ENCODE assay signal across 20 cellular contexts in the genomic region with DNA sequence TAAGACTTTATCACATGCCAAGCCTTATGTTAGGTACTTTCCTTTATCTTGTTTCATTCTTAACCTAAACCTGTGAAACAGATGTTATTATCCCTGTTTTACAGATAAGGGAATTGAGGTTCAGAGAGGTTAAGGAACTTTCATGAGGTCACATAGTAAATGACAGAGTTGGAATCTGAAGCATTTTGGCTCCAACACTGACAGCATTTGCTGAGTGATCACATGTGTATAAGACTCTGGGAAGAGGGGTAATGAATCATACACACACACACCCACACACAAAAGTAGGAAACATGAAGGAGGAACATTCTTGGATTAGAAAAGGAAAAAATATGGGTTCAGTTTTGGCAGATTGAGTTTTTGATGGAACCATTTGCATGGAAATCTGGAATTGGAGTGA.
DNase-seq lines count a peak whose midpoint lies in the region; ATAC-seq, FAIRE-seq and TF ChIP-seq lines count a peak whose summit lies in the region.
"Had no signal": no experiment of that assay in that cellular context is flagged by ENCODE, and none has a peak within 500 bp of the region (broad histone marks: within the 10 kb centered on the region; RNA-seq: fewer than 3 reads in every experiment).

No MANE protein-coding gene starts in this region.

- no peaks in the 10 kb centered on the region for H3K27me3 Mint-ChIP-seq in astrocyte (ENCODE audit: low read depth, unreplicated experiment)
- H3K27me3 Mint-ChIP-seq: activated CD4-positive, alpha-beta memory T cell treated with anti-CD3 and anti-CD28 coated beads, Interleukin-2, amount 10 ng/mL, durations not matched to agents 7 days and 5 days had no signal

- H3K79me2 ChIP-seq in astrocyte (ENCODE audit: insufficient read depth, low read length), result no peaks in the 10 kb centered on the region

- H3K36me3 Mint-ChIP-seq in astrocyte (ENCODE audit: low read depth, unreplicated experiment), result no peaks in the 10 kb centered on the region
- H3K36me3 Mint-ChIP-seq: CD4-positive, alpha-beta memory T cell had no signal

- ATAC-seq in stimulated activated naive CD8-positive, alpha-beta T cell treated with anti-CD3 and anti-CD28 coated beads, Interleukin-15, Interleukin-2, amounts not matched to agents 100 U/mL and 50 U/mL, for 24 hours, result no peak

- H3K36me3 ChIP-seq in astrocyte (ENCODE audit: insufficient read depth, low read length), result no peaks in the 10 kb centered on the region
- H3K36me3 ChIP-seq: tibial nerve had no signal

- H3K27me3 ChIP-seq in astrocyte (ENCODE audit: insufficient read depth, low read length), result no peaks in the 10 kb centered on the region
- H3K27me3 ChIP-seq: dorsolateral prefrontal cortex, tibial nerve had no signal

- no peak overlapping the region for H3K9ac ChIP-seq in astrocyte (ENCODE audit: low read length)

- peak overlapping the region; percentile 29 for H3K27ac ChIP-seq in astrocyte (ENCODE audit: low read depth, low read length)
- H3K27ac ChIP-seq: dorsolateral prefrontal cortex, SK-N-MC, tibial nerve had no signal

- H3K9me3 ChIP-seq in astrocyte (ENCODE audit: insufficient read depth, low read depth, low read length), result no peaks in the 10 kb centered on the region
- H3K9me3 ChIP-seq: tibial nerve had no signal

- H4K20me1 ChIP-seq in astrocyte (ENCODE audit: insufficient read depth, low read length), result no peaks in the 10 kb centered on the region

- H3K4me1 Mint-ChIP-seq in astrocyte (ENCODE audit: low read depth, unreplicated experiment), result peaks cover 38% of the 10 kb centered on the region

- peak; percentile 73 for DNase-seq in HCEC 1CT
- DNase-seq in astrocyte (ENCODE audit: low read depth), result peak; percentile 86
- DNase-seq in fibroblast of villous mesenchyme (ENCODE audit: low read depth), result peak; percentile 71
- DNase-seq in skeletal muscle cell (ENCODE audit: low read depth), result peak; percentile 37
- no peak for DNase-seq in anterior cingulate cortex (lab: John Stamatoyannopoulos, UW)
- DNase-seq in NCI-H510A treated with DMSO at 0.1 percent for 48 hours (lab: John Stamatoyannopoulos, UW), result no peak
- no peak for DNase-seq in stimulated activated naive CD8-positive, alpha-beta T cell treated with anti-CD3 and anti-CD28 coated beads, Interleukin-15, Interleukin-2, amounts not matched to agents 100 U/mL and 50 U/mL, for 24 hours
- DNase-seq: activated CD4-positive, alpha-beta memory T cell treated with anti-CD3 and anti-CD28 coated beads, Interleukin-2, amount 10 ng/mL, durations not matched to agents 7 days and 5 days; amniotic stem cell; CD4-positive, alpha-beta memory T cell; dorsolateral prefrontal cortex; kidney; NCI-H1105 treated with DMSO at 0.1 percent for 48 hours; NCI-H345; retina; stimulated activated CD4-positive, alpha-beta T cell treated with anti-CD3 and anti-CD28 coated beads, Interleukin-2, amount 100 ng/mL, for 24 hours had no signal

- H3K4me1 ChIP-seq in astrocyte (ENCODE audit: insufficient read depth, low read length), result peaks cover 16% of the 10 kb centered on the region

- no peak overlapping the region for H2AFZ ChIP-seq in astrocyte (ENCODE audit: low read depth, low read length)

- H3K4me2 ChIP-seq in astrocyte (ENCODE audit: low read length), result peak overlapping the region; percentile 35

- no peak for TF ChIP-seq CTCF in astrocyte (IDR thresholded peaks at IDR 0.05; ENCODE audit: insufficient read depth, low read depth, low read length)
- no peak for TF ChIP-seq CTCF in fibroblast of villous mesenchyme (IDR thresholded peaks at IDR 0.05; ENCODE audit: insufficient read depth, low read depth, low read length)

- H3K27ac Mint-ChIP-seq in astrocyte (ENCODE audit: unreplicated experiment), result peak overlapping the region; percentile 8
- H3K27ac Mint-ChIP-seq: activated CD4-positive, alpha-beta memory T cell treated with anti-CD3 and anti-CD28 coated beads, Interleukin-2, amount 10 ng/mL, durations not matched to agents 7 days and 5 days; activated T-helper 1 cell treated with anti-CD3 and anti-CD28 coated beads, Interleukin-12 subunit alpha, Interleukin-12 subunit beta, Interleukin-2, Interleukin-4 antibody, amounts not matched to agents 30 ng/mL and 10 ng/mL and 1 ng/mL, durations not matched to agents 14 hours and 24 hours and 36 hours; CD4-positive, alpha-beta memory T cell had no signal

- no peaks in the 10 kb centered on the region for H3K9me3 Mint-ChIP-seq in astrocyte (ENCODE audit: unreplicated experiment)
- H3K9me3 Mint-ChIP-seq: activated CD4-positive, alpha-beta memory T cell treated with anti-CD3 and anti-CD28 coated beads, Interleukin-2, amount 10 ng/mL, durations not matched to agents 7 days and 5 days; activated T-helper 1 cell treated with anti-CD3 and anti-CD28 coated beads, Interleukin-12 subunit alpha, Interleukin-12 subunit beta, Interleukin-2, Interleukin-4 antibody, amounts not matched to agents 30 ng/mL and 10 ng/mL and 1 ng/mL, durations not matched to agents 14 hours and 24 hours and 36 hours had no signal

- FAIRE-seq in astrocyte (lab: Jason Lieb, UNC), result peak; percentile 45
- FAIRE-seq: G401.6, kidney had no signal

- no peak overlapping the region for H3K4me3 ChIP-seq in astrocyte (ENCODE audit: insufficient read depth, low read depth, low read length)
- no peak overlapping the region for H3K4me3 ChIP-seq in fibroblast of villous mesenchyme (ENCODE audit: low read depth, low read length)
- H3K4me3 ChIP-seq in skeletal muscle cell (ENCODE audit: low read depth, low read length), result no peak overlapping the region
- H3K4me3 ChIP-seq: dorsolateral prefrontal cortex, SK-N-MC, tibial nerve had no signal

- no peak overlapping the region for H3K4me3 Mint-ChIP-seq in astrocyte (ENCODE audit: unreplicated experiment)
- H3K4me3 Mint-ChIP-seq: activated CD4-positive, alpha-beta memory T cell treated with anti-CD3 and anti-CD28 coated beads, Interleukin-2, amount 10 ng/mL, durations not matched to agents 7 days and 5 days; activated T-helper 1 cell treated with anti-CD3 and anti-CD28 coated beads, Interleukin-12 subunit alpha, Interleukin-12 subunit beta, Interleukin-2, Interleukin-4 antibody, amounts not matched to agents 30 ng/mL and 10 ng/mL and 1 ng/mL, durations not matched to agents 14 hours and 24 hours and 36 hours; CD4-positive, alpha-beta memory T cell had no signal

Comparison
In these comparisons a context has a peak if more than half of its experiments do, and no peak if none do; other contexts are left out.
1. DNase-seq: peak in HCEC 1CT (single experiment), astrocyte (single experiment), fibroblast of villous mesenchyme (single experiment) and skeletal muscle cell (single experiment); none in anterior cingulate cortex (0 of 58), NCI-H510A treated with DMSO at 0.1 percent for 48 hours (single experiment) and stimulated activated naive CD8-positive, alpha-beta T cell treated with anti-CD3 and anti-CD28 coated beads, Interleukin-15, Interleukin-2, amounts not matched to agents 100 U/mL and 50 U/mL, for 24 hours (single experiment).